1 cellular context compared by ENCODE assay signal in the genomic region with DNA sequence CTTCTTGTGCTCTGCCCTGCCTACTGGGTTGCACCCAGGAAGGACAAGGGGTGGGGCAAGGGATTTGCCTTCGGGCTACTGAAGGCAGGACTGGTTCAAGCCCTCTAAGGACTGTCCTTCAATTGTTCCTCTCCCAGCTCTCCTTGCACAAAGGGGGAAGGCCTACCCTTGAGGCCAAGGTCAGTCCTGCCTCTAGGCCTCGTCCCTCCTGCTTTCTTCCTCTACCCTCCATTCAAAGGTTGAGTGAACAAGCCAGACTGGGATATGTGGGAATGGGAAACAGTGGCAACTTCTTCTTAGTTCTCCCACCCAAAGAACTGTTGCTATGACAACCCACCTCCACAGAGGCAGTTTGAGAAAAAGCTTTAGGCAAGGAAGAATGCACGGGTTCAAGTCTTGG.
TF ChIP-seq lines count a peak whose summit lies in the region.

No MANE protein-coding gene starts in this region.

TF ChIP-seq in HepG2, 621 proteins besides CTCF, POLR2A, EP300 and RAD21:
- TF ChIP-seq PPARG (CRISPR knock-in tag; conservative IDR thresholded peaks at IDR 0.05) (no peak), RFX1 (IDR thresholded peaks at IDR 0.05) (peak; percentile 38; the same call in 1 of the 2 replicates)
